8 cellular contexts compared by ENCODE assay signal in genomic region chr2:46914578-46915230, GRCh38. TPM values are rescaled to one million over a fixed set of nuclear protein-coding genes. Genes with fewer than 3 reads are reported as not detected.
DNase-seq lines count a peak whose midpoint lies in the region; ATAC-seq and TF ChIP-seq lines count a peak whose summit lies in the region.

No MANE protein-coding gene starts in this region.

- H2AFZ ChIP-seq in KMS-11 (ENCODE audit: low read depth): peak overlapping the region; percentile 51; the same call in 1 of the 2 replicates

- H3K36me3 ChIP-seq in KMS-11 (ENCODE audit: insufficient read depth): no peaks in the 10 kb centered on the region
- no peaks in the 10 kb centered on the region for H3K36me3 ChIP-seq in mucosa of descending colon (ENCODE audit: low read depth)

- H4K20me1 ChIP-seq in KMS-11 (ENCODE audit: insufficient read depth): no peaks in the 10 kb centered on the region

- H3K4me3 ChIP-seq in AG04450 (ENCODE audit: low read depth, low read length): peak overlapping the region; percentile 94
- peak overlapping the region; percentile 71 for H3K4me3 ChIP-seq in KMS-11 (IDR thresholded peaks at IDR 0.05; ENCODE audit: insufficient read depth, low read depth, low read length)
- H3K4me3 ChIP-seq in mucosa of descending colon: peak overlapping the region; percentile 93

- CTCF ChIA-PET in AG04450 (lab: Charles Lee): interaction anchor here (1.3 kb wide), 1 partner anchor 408 kb away, joined by 3 read pairs; no protein-coding TSS in a partner anchor

- POLR2A ChIA-PET in AG04450 (lab: Yijun Ruan, JAX): interaction anchor here (1.5 kb wide), 1 partner anchor 409 kb away, joined by 6 read pairs; no protein-coding TSS in a partner anchor

- ATAC-seq in mucosa of descending colon (no peak), HG03442 (IDR thresholded peaks at IDR 0.05; ENCODE audit: unreplicated experiment) (no peak)

- peak overlapping the region; percentile 77 for H3K27ac ChIP-seq in AG04450 (ENCODE audit: low read depth, low read length)
- H3K27ac ChIP-seq in KMS-11: no peak overlapping the region
- peak overlapping the region; percentile 94 for H3K27ac ChIP-seq in caudate nucleus (ENCODE audit: low read depth, low read length)

- H3K4me1 ChIP-seq in KMS-11 (ENCODE audit: low read depth, poor library complexity, severe bottlenecking) (peaks cover 65% of the 10 kb centered on the region), mucosa of descending colon (ENCODE audit: low read depth) (peaks cover 28% of the 10 kb centered on the region)

- peak overlapping the region; percentile 53 for H3K4me2 ChIP-seq in KMS-11

- H3K9ac ChIP-seq in KMS-11: peak overlapping the region; percentile 65; the same call in 1 of the 2 replicates

- no peak for DNase-seq in AG04450 (ENCODE audit: low read depth, low spot score)
- no peak for DNase-seq in caudate nucleus (lab: John Stamatoyannopoulos, UW)
- DNase-seq in mucosa of descending colon: no peak
- no peak for DNase-seq in iPS-NIHi7 (ENCODE audit: extremely low spot score)
- DNase-seq in ureter (ENCODE audit: low spot score): no peak
- DNase-seq in cortex of kidney (lab: John Stamatoyannopoulos, UW): no peak

- TF ChIP-seq CTCF in AG04450 (IDR thresholded peaks at IDR 0.05; ENCODE audit: low read depth, low read length) (no peak), KMS-11 (conservative IDR thresholded peaks at IDR 0.05; ENCODE audit: low read depth, low read length) (no peak), mucosa of descending colon (IDR thresholded peaks at IDR 0.05) (no peak)

- H3K9me3 ChIP-seq in AG04450 (ENCODE audit: control insufficient read depth, insufficient read depth, low read length) (peaks cover 2% of the 10 kb centered on the region; the same call in 1 of the 2 replicates), mucosa of descending colon (no peaks in the 10 kb centered on the region)

- H3K79me2 ChIP-seq in KMS-11 (ENCODE audit: insufficient read depth, low read depth): peaks cover 12% of the 10 kb centered on the region; the same call in 1 of the 2 replicates

- no peaks in the 10 kb centered on the region for H3K27me3 ChIP-seq in AG04450 (ENCODE audit: control insufficient read depth, insufficient read depth, low read length)
- H3K27me3 ChIP-seq in KMS-11 (ENCODE audit: insufficient read depth, low read depth): peaks cover 18% of the 10 kb centered on the region

- intact Hi-C loops in mucosa of descending colon (cut with DNase I, micrococcal nuclease): loop anchor here in 1 of 2 donors (10.0 kb wide), 1 partner anchor 410 kb away; no protein-coding TSS in a partner anchor

RNA-seq across cellular contexts. Expression of gene MCFD2, which starts 0.9 kb away (rescaled TPM):
- 176 and 231 TPM in 2 replicates for polyA plus RNA-seq in AG04450 (2011; rRNA removed)
- polyA minus RNA-seq in AG04450 (2011; rRNA and poly(A)+ RNA removed): 125 and 128 TPM in 2 replicates
- total RNA-seq in mucosa of descending colon (10 to 100 TPM; 34.7 to 77.3 (median 49.5) TPM), ureter (72.3 TPM)

RNA-seq across cellular contexts. Expression of gene TTC7A, which starts 26.3 kb away (rescaled TPM):
- polyA plus RNA-seq in AG04450 (2011; rRNA removed): 8.4 and 11.0 TPM in 2 replicates
- polyA minus RNA-seq in AG04450 (2011; rRNA and poly(A)+ RNA removed): 13.0 and 13.4 TPM in 2 replicates
- total RNA-seq in mucosa of descending colon (10 to 100 TPM; 26.4 to 36.3 (median 34.5) TPM), ureter (20.6 TPM)
